In genomic region chr7:22876986-22877729, GRCh38 we compare ENCODE assay signal across 23 cellular contexts.
"Had no signal": no experiment of that assay in that cellular context is flagged by ENCODE, and none has a peak within 500 bp of the region (broad histone marks: within the 10 kb centered on the region; RNA-seq: fewer than 3 reads in every experiment).

No MANE protein-coding gene starts in this region.

- H3K4me1 ChIP-seq: colonic mucosa, esophagus muscularis mucosa, lower lobe of right lung, vagina had no signal

- ATAC-seq: activated CD8-positive, alpha-beta memory T cell treated with anti-CD3 and anti-CD28 coated beads, Interleukin-2, amount 10 ng/mL, durations not matched to agents 7 days and 5 days; activated CD8-positive, alpha-beta T cell treated with anti-CD3 and anti-CD28 coated beads for 36 hours; left lobe of liver; lower lobe of right lung; mucosa of descending colon; naive thymus-derived CD4-positive, alpha-beta T cell had no signal

- H3K27ac ChIP-seq: colonic mucosa, dorsolateral prefrontal cortex, esophagus muscularis mucosa, lower lobe of right lung, spleen, thoracic aorta, vagina, WERI-Rb-1 had no signal

- H3K36me3 ChIP-seq: colonic mucosa, esophagus muscularis mucosa, lower lobe of right lung, spleen, thoracic aorta, vagina, WERI-Rb-1 had no signal

- H3K9me3 ChIP-seq: colonic mucosa, esophagus muscularis mucosa, lower lobe of right lung, mucosa of descending colon, spleen, thoracic aorta, vagina had no signal

- H3K27me3 ChIP-seq: colonic mucosa, esophagus muscularis mucosa, spleen, vagina had no signal

- H3K4me3 ChIP-seq: colonic mucosa, dorsolateral prefrontal cortex, esophagus muscularis mucosa, lower lobe of right lung, mucosa of descending colon, spleen, thoracic aorta, vagina had no signal

- DNase-seq: activated CD4-positive, alpha-beta T cell treated with anti-CD3 and anti-CD28 coated beads, Interleukin-2, amount 10 ng/mL, durations not matched to agents 7 days and 5 days; activated CD4-positive, CD25-positive, alpha-beta regulatory T cell treated with anti-CD3 and anti-CD28 coated beads, Interleukin-2, amount 50 U/mL, for 72 hours; activated CD8-positive, alpha-beta memory T cell treated with anti-CD3 and anti-CD28 coated beads, Interleukin-2, amount 10 ng/mL, durations not matched to agents 7 days and 5 days; activated CD8-positive, alpha-beta T cell treated with anti-CD3 and anti-CD28 coated beads for 36 hours; activated effector memory CD4-positive, alpha-beta T cell treated with anti-CD3 and anti-CD28 coated beads, Interleukin-2, amount 50 U/mL, for 16 hours; activated naive CD4-positive, alpha-beta T cell treated with anti-CD3 and anti-CD28 coated beads, Interleukin-2, amount 10 ng/mL, durations not matched to agents 7 days and 5 days; activated T-cell treated with anti-CD3 and anti-CD28 coated beads for 4 hours; amygdala; colonic mucosa; dorsolateral prefrontal cortex; lower lobe of right lung; mesendoderm; mucosa of descending colon; naive thymus-derived CD4-positive, alpha-beta T cell; occipital lobe; spleen; stimulated activated CD4-positive, alpha-beta T cell treated with anti-CD3 and anti-CD28 coated beads, Interleukin-4, amount 100 ng/mL, for 1 hour; stimulated activated naive CD4-positive, alpha-beta T cell treated with Interleukin-2 at 50 U/mL for 16 hours; WERI-Rb-1 had no signal
